8 cellular contexts compared by ENCODE assay signal in the genomic region with DNA sequence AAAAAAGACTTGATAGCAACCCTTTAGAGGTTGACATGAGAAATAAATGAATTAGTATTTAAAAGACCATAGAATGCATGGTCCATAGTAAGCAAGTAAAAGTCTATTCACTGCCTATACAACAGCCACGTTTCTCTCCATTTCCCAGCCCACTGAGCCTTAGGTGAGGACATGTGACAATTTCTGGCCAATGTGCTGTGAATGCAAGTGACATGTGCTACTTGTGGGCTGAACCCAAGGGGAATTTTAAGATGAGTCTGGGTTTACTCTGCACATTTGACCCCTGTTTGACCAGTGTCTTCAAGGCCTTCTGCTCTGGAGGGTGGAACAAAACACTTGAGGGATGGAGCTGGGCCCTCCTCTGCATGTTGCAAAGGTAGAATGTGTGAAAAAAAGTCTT.
"Had no signal": no experiment of that assay in that cellular context is flagged by ENCODE, and none has a peak within 500 bp of the region (broad histone marks: within the 10 kb centered on the region; RNA-seq: fewer than 3 reads in every experiment).

No MANE protein-coding gene starts in this region.

- DNase-seq: GDM1, GF-D8 had no signal

- H3K4me3 ChIP-seq: GM12878 had no signal

- FAIRE-seq: G401.6, GM12878, GM12891, GM12892, GM18507, GM19239 had no signal

- ATAC-seq: GM12878 had no signal
